In genomic region chr19:29715695-29716581, GRCh38 we compare ENCODE assay signal across 7 cellular contexts. TPM values are rescaled to one million over a fixed set of nuclear protein-coding genes. Genes with fewer than 3 reads are reported as not detected.
DNase-seq lines count a peak whose midpoint lies in the region; ATAC-seq and TF ChIP-seq lines count a peak whose summit lies in the region.

No MANE protein-coding gene starts in this region.

- H3K27ac Mint-ChIP-seq in activated CD4-positive, alpha-beta memory T cell treated with anti-CD3 and anti-CD28 coated beads for 36 hours = peak overlapping the region; percentile 98

- CTCF ChIA-PET in activated CD4-positive, alpha-beta memory T cell treated with anti-CD3 and anti-CD28 coated beads for 36 hours (lab: Charles Lee) = interaction anchor here (0.7 to 8.5 kb wide), 46 partner anchors 9 to 1641 kb away, joined by 3 to 192 read pairs (median 6); partner anchors contain the start of genes PLEKHF1, POP4 and URI1

- H3K9me3 Mint-ChIP-seq in activated CD4-positive, alpha-beta memory T cell treated with anti-CD3 and anti-CD28 coated beads for 36 hours = no peaks in the 10 kb centered on the region

- peaks cover 12% of the 10 kb centered on the region for H3K36me3 Mint-ChIP-seq in activated CD4-positive, alpha-beta memory T cell treated with anti-CD3 and anti-CD28 coated beads for 36 hours

- intact Hi-C loops in activated CD4-positive, alpha-beta memory T cell treated with anti-CD3 and anti-CD28 coated beads for 36 hours (cut with micrococcal nuclease) = loop anchor here (1.0 to 10.0 kb wide), 5 partner anchors 22 to 191 kb away; partner anchors contain the start of genes POP4 and VSTM2B
- intact Hi-C loops in Right ventricle myocardium superior (cut with DNase I) = loop anchor here (2.0 to 5.0 kb wide), 3 partner anchors 21 to 105 kb away; no protein-coding TSS in a partner anchor
- intact Hi-C loops in sciatic nerve (cut with DNase I) = loop anchor here (1.0 kb wide), 1 partner anchor 108 kb away; no protein-coding TSS in a partner anchor

- no peak for TF ChIP-seq POLR2A in GM18505 (IDR thresholded peaks at IDR 0.05; ENCODE audit: borderline replicate concordance, extremely low read depth, insufficient read depth, insufficient read length)

- H3K4me1 Mint-ChIP-seq in activated CD4-positive, alpha-beta memory T cell treated with anti-CD3 and anti-CD28 coated beads for 36 hours (ENCODE audit: low read depth) = peaks cover 41% of the 10 kb centered on the region

- POLR2A ChIA-PET in activated CD4-positive, alpha-beta memory T cell treated with anti-CD3 and anti-CD28 coated beads for 36 hours (lab: Charles Lee) = interaction anchor here (0.6 to 2.8 kb wide), 15 partner anchors 8 to 226 kb away, joined by 3 to 19 read pairs (median 4); partner anchors contain the start of genes PLEKHF1, POP4 and URI1

- no peak for DNase-seq in activated CD4-positive, alpha-beta memory T cell treated with anti-CD3 and anti-CD28 coated beads for 36 hours
- DNase-seq in Right ventricle myocardium superior (no peak), sciatic nerve (ENCODE audit: low spot score) (no peak), GOT3 (lab: John Stamatoyannopoulos, UW) (no peak), NAMALWA (ENCODE audit: low spot score) (no peak)

- peak overlapping the region; percentile 87 for H3K4me3 Mint-ChIP-seq in activated CD4-positive, alpha-beta memory T cell treated with anti-CD3 and anti-CD28 coated beads for 36 hours

- H3K27me3 Mint-ChIP-seq in activated CD4-positive, alpha-beta memory T cell treated with anti-CD3 and anti-CD28 coated beads for 36 hours = no peaks in the 10 kb centered on the region

- ATAC-seq in GM18505 (IDR thresholded peaks at IDR 0.05; ENCODE audit: unreplicated experiment) = peak; percentile 7
- ATAC-seq in HG03135 (IDR thresholded peaks at IDR 0.05; ENCODE audit: unreplicated experiment) = peak; percentile 2
- peak; percentile 27 for ATAC-seq in Right ventricle myocardium superior (ENCODE audit: poor library complexity)
- peak; percentile 36 for ATAC-seq in sciatic nerve

RNA-seq across cellular contexts. Expression of gene C19orf12, which starts 0.9 kb away (rescaled TPM):
- total RNA-seq in activated CD4-positive, alpha-beta memory T cell treated with anti-CD3 and anti-CD28 coated beads for 36 hours = 10 to 100 TPM; 32.6 to 32.8 TPM
- total RNA-seq in Right ventricle myocardium superior (59.9 TPM), sciatic nerve (30.9 TPM)

RNA-seq across cellular contexts. Expression of gene PLEKHF1, which starts 50.7 kb away (rescaled TPM):
- total RNA-seq in activated CD4-positive, alpha-beta memory T cell treated with anti-CD3 and anti-CD28 coated beads for 36 hours = 10 to 100 TPM; 23.6 to 24.3 TPM
- total RNA-seq in Right ventricle myocardium superior = 39.9 TPM
- total RNA-seq in sciatic nerve = 30.4 TPM
